ENCODE assay signal across 15 cellular contexts in the genomic region with DNA sequence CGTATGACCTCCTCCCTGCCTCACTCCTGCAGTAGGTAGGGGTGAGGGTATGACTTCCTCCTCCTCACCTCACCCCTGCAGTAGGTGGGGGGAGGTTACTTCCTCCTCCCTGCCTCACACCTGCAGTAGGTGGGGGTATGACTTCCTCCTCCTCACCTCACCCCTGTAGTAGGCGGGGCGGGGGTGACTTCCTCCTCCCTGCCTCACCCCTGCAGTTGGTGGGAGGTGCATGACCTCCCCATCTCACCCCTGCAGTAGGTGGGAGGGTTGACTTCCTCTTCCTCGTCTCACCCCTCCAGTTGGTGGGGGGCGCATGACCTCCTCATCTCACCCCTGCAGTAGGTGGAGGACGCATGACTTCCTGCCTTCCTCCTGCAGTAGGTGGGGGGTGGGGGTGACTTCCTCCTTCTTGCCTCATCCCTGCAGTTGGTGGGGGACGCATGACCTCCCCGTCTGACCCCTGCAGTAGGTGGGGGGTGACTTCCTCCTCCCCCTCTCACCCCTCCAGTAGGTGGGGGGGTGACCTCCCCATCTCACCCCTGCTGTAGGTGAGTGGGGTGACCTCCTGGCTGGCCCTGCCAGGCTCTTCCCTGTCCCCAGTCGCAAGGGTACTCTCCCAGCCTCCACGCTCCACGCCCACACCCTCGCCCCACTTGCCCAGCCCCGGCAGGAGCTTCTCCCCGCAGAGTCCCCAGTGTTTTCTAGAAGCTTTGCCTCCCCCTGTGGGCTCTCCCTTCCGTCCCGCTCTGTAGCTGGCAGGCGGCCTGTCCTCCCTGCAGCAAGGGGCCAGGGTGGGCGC. TPM values are rescaled to one million over a fixed set of nuclear protein-coding genes. Genes with fewer than 3 reads are reported as not detected.
A peak's percentile ranks its signal among the peaks of the same experiment; 100 is the strongest.
DNase-seq lines count a peak whose midpoint lies in the region; ATAC-seq and TF ChIP-seq lines count a peak whose summit lies in the region.
"Had no signal": no experiment of that assay in that cellular context is flagged by ENCODE, and none has a peak within 500 bp of the region (broad histone marks: within the 10 kb centered on the region; RNA-seq: fewer than 3 reads in every experiment).

No MANE protein-coding gene starts in this region.

- CTCF ChIA-PET in RWPE1 (lab: Yijun Ruan, JAX) = no interaction called here

- ATAC-seq in esophagus mucosa (peak; percentile 30), GM18511 (IDR thresholded peaks at IDR 0.05; ENCODE audit: unreplicated experiment) (no peak), GM18502 (IDR thresholded peaks at IDR 0.05; ENCODE audit: poor library complexity, unreplicated experiment) (no peak)

- H3K4me3 ChIP-seq in subcutaneous abdominal adipose tissue (ENCODE audit: low read depth in 1 of 5, low read length in 5 of 5) = no peak overlapping the region
- H3K4me3 ChIP-seq: A549, SJCRH30 had no signal

- H3K9me3 ChIP-seq in subcutaneous abdominal adipose tissue (ENCODE audit: control insufficient read depth in 5 of 5, low read length in 5 of 5) = no peaks in the 10 kb centered on the region
- H3K9me3 ChIP-seq: A549, sigmoid colon, SJCRH30 had no signal

- H3K27ac Mint-ChIP-seq in activated CD4-positive, alpha-beta T cell treated with anti-CD3 and anti-CD28 coated beads, Interleukin-2, amount 10 ng/mL, durations not matched to agents 24 days and 14 days = no peak overlapping the region
- H3K27ac Mint-ChIP-seq: endodermal cell had no signal

- DNase-seq in activated CD4-positive, alpha-beta T cell treated with anti-CD3 and anti-CD28 coated beads, Interleukin-2, amount 10 ng/mL, durations not matched to agents 24 days and 14 days = peak; percentile 62
- no peak for DNase-seq in activated CD4-positive, alpha-beta T cell treated with anti-CD3 and anti-CD28 coated beads, Interleukin-2, amount 50 U/mL, for 48 hours
- no peak for DNase-seq in RWPE1 (ENCODE audit: low spot score)
- DNase-seq in NCI-H2227 (lab: John Stamatoyannopoulos, UW; ENCODE audit: unreplicated experiment) = no peak
- DNase-seq: amniotic stem cell, endodermal cell, NCI-H510A treated with DMSO at 0.1 percent for 48 hours, sigmoid colon, SJCRH30 had no signal

- H3K9ac ChIP-seq in subcutaneous abdominal adipose tissue (ENCODE audit: low read length in 5 of 5) = no peak overlapping the region
- H3K9ac ChIP-seq: KMS-11 had no signal

- H3K27me3 ChIP-seq in subcutaneous abdominal adipose tissue (ENCODE audit: control insufficient read depth in 5 of 5, insufficient read depth in 4 of 5, low read length in 5 of 5) = no peaks in the 10 kb centered on the region
- H3K27me3 ChIP-seq: sigmoid colon, SJCRH30 had no signal

- peak overlapping the region; percentile 23 for H3K4me3 Mint-ChIP-seq in activated CD4-positive, alpha-beta T cell treated with anti-CD3 and anti-CD28 coated beads, Interleukin-2, amount 10 ng/mL, durations not matched to agents 24 days and 14 days
- H3K4me3 Mint-ChIP-seq: endodermal cell had no signal

- H3K36me3 Mint-ChIP-seq in activated CD4-positive, alpha-beta T cell treated with anti-CD3 and anti-CD28 coated beads, Interleukin-2, amount 10 ng/mL, durations not matched to agents 24 days and 14 days (ENCODE audit: low read depth) = no peaks in the 10 kb centered on the region

- intact Hi-C loops in activated CD4-positive, alpha-beta T cell treated with anti-CD3 and anti-CD28 coated beads, Interleukin-2, amount 10 ng/mL, durations not matched to agents 24 days and 14 days (cut with micrococcal nuclease) = loop anchor here (10.0 kb wide), 1 partner anchor 175 kb away; no protein-coding TSS in a partner anchor

- H3K27ac ChIP-seq in RWPE1 (0 out of 2 replicates have a peak overlapping the region, but pooled peaks have one; percentile 0), subcutaneous abdominal adipose tissue (ENCODE audit: low read depth, low read length) (peak overlapping the region; percentile 71)
- H3K27ac ChIP-seq: KMS-11, SJCRH30 had no signal

- POLR2A ChIA-PET in RWPE1 (lab: Yijun Ruan, JAX; ENCODE audit: low non-redundant PET) = no interaction called here

- H3K4me1 Mint-ChIP-seq in activated CD4-positive, alpha-beta T cell treated with anti-CD3 and anti-CD28 coated beads, Interleukin-2, amount 10 ng/mL, durations not matched to agents 24 days and 14 days = peaks cover 36% of the 10 kb centered on the region

- no peaks in the 10 kb centered on the region for H3K9me3 Mint-ChIP-seq in activated CD4-positive, alpha-beta T cell treated with anti-CD3 and anti-CD28 coated beads, Interleukin-2, amount 10 ng/mL, durations not matched to agents 24 days and 14 days
- H3K9me3 Mint-ChIP-seq: endodermal cell had no signal

- no peak for TF ChIP-seq CTCF in RWPE1 (conservative IDR thresholded peaks at IDR 0.05; ENCODE audit: low read depth)

- H3K36me3 ChIP-seq in subcutaneous abdominal adipose tissue (ENCODE audit: control insufficient read depth in 5 of 5, insufficient read depth in 5 of 5, low read length in 5 of 5) = no peaks in the 10 kb centered on the region
- H3K36me3 ChIP-seq: sigmoid colon, SJCRH30 had no signal

- no peaks in the 10 kb centered on the region for H3K27me3 Mint-ChIP-seq in activated CD4-positive, alpha-beta T cell treated with anti-CD3 and anti-CD28 coated beads, Interleukin-2, amount 10 ng/mL, durations not matched to agents 24 days and 14 days

- peaks cover 6 to 65% (median 57%) of the 10 kb centered on the region in 5 donors for H3K4me1 ChIP-seq in subcutaneous abdominal adipose tissue (ENCODE audit: control insufficient read depth in 5 of 5, insufficient read depth in 5 of 5, low read length in 5 of 5)
- H3K4me1 ChIP-seq: SJCRH30 had no signal

RNA-seq across cellular contexts. Expression of gene TSHZ1, which starts 39.3 kb away (rescaled TPM):
- 12.4 and 12.5 TPM in 2 replicates for total RNA-seq in activated CD4-positive, alpha-beta T cell treated with anti-CD3 and anti-CD28 coated beads, Interleukin-2, amount 10 ng/mL, durations not matched to agents 24 days and 14 days
- total RNA-seq in esophagus mucosa = 9.2 TPM

RNA-seq across cellular contexts. Expression of gene PTGR3, which starts 40.9 kb away (rescaled TPM):
- 23.3 and 23.6 TPM in 2 replicates for total RNA-seq in activated CD4-positive, alpha-beta T cell treated with anti-CD3 and anti-CD28 coated beads, Interleukin-2, amount 10 ng/mL, durations not matched to agents 24 days and 14 days
- total RNA-seq in esophagus mucosa = 21.2 TPM
